Comparison of ENCODE assay signal across 1 cellular context in genomic region chr3:45592830-45593707, GRCh38.
TF ChIP-seq lines count a peak whose summit lies in the region.

No MANE protein-coding gene starts in this region.

TF ChIP-seq in H1, 55 proteins besides CTCF, POLR2A, EP300 and RAD21:
- TF ChIP-seq CEBPB (IDR thresholded peaks at IDR 0.05; ENCODE audit: low read depth, low read length) (no peak), TAF1 (IDR thresholded peaks at IDR 0.05; ENCODE audit: low read depth, low read length) (no peak), KDM4A (IDR thresholded peaks at IDR 0.05; ENCODE audit: low read depth, low read length, severe bottlenecking) (no peak), SUZ12 (IDR thresholded peaks at IDR 0.05; ENCODE audit: low read length) (no peak), SP1 (IDR thresholded peaks at IDR 0.05; ENCODE audit: low read depth, low read length) (no peak), RXRA (IDR thresholded peaks at IDR 0.05; ENCODE audit: insufficient read depth, low read depth, low read length) (no peak), MAFK (IDR thresholded peaks at IDR 0.05; ENCODE audit: low read depth, low read length) (no peak), TBP (IDR thresholded peaks at IDR 0.05; ENCODE audit: low read depth, low read length) (no peak; the same call in 1 of the 2 replicates), SIRT6 (IDR thresholded peaks at IDR 0.05; ENCODE audit: low read length) (no peak), RNF2 (IDR thresholded peaks at IDR 0.05; ENCODE audit: borderline replicate concordance, low read depth, low read length, missing control alignments, poor library complexity, severe bottlenecking) (no peak), GTF2F1 (IDR thresholded peaks at IDR 0.05; ENCODE audit: borderline replicate concordance, low read depth, low read length) (no peak), POLR2AphosphoS5 (IDR thresholded peaks at IDR 0.05; ENCODE audit: low read depth, low read length) (no peak; the same call in 1 of the 2 replicates), EGR1 (IDR thresholded peaks at IDR 0.05; ENCODE audit: borderline replicate concordance, low read depth, low read length) (no peak), SIN3A (conservative IDR thresholded peaks at IDR 0.05 in 1 of 2, IDR thresholded peaks at IDR 0.05 in 1 of 2; ENCODE audit: low read depth in 1 of 2, low read length in 2 of 2) (peak in 1 of 2 experiments; percentile 71; a peak in 2 of 4 replicates), NANOG (IDR thresholded peaks at IDR 0.05; ENCODE audit: insufficient read depth, low read depth, low read length, poor library complexity, severe bottlenecking) (no peak), JUND (IDR thresholded peaks at IDR 0.05; ENCODE audit: low read length) (no peak), SAP30 (IDR thresholded peaks at IDR 0.05; ENCODE audit: insufficient read depth, insufficient replicate concordance, low read length) (peak; percentile 45), NRF1 (IDR thresholded peaks at IDR 0.05; ENCODE audit: low read depth, low read length) (no peak), EZH2 (IDR thresholded peaks at IDR 0.05; ENCODE audit: low read depth, low read length, severe bottlenecking) (peak; percentile 17), JUN (IDR thresholded peaks at IDR 0.05; ENCODE audit: low read depth, low read length) (no peak), ASH2L (IDR thresholded peaks at IDR 0.05; ENCODE audit: low read length) (no peak), BRCA1 (IDR thresholded peaks at IDR 0.05; ENCODE audit: low read depth, low read length) (no peak; the same call in 1 of the 2 replicates), FOSL1 (IDR thresholded peaks at IDR 0.05; ENCODE audit: insufficient read depth, low read depth, low read length) (no peak), CREB1 (IDR thresholded peaks at IDR 0.05) (peak; percentile 55), YY1 (IDR thresholded peaks at IDR 0.05; ENCODE audit: low read depth, low read length) (no peak), PHF8 (conservative IDR thresholded peaks at IDR 0.05; ENCODE audit: low read depth, low read length) (no peak), TAF7 (optimal IDR thresholded peaks at IDR 0.05; ENCODE audit: borderline replicate concordance, low read depth, low read length) (no peak), CHD2 (IDR thresholded peaks at IDR 0.05; ENCODE audit: low read length) (peak; percentile 33; the same call in 1 of the 2 replicates), GABPA (IDR thresholded peaks at IDR 0.05; ENCODE audit: borderline replicate concordance, insufficient read depth, low read length) (no peak), KDM5A (IDR thresholded peaks at IDR 0.05; ENCODE audit: low read length) (no peak), CHD7 (IDR thresholded peaks at IDR 0.05; ENCODE audit: insufficient replicate concordance, low read length) (no peak), ZNF274 (IDR thresholded peaks at IDR 0.05; ENCODE audit: borderline replicate concordance, extremely low read depth, low read length) (no peak), BACH1 (IDR thresholded peaks at IDR 0.05; ENCODE audit: low read length) (no peak), CBX5 (IDR thresholded peaks at IDR 0.05; ENCODE audit: low read depth, low read length) (no peak), POU5F1 (IDR thresholded peaks at IDR 0.05; ENCODE audit: low read depth, low read length) (no peak), HDAC6 (IDR thresholded peaks at IDR 0.05; ENCODE audit: low read depth, low read length) (no peak), SP4 (IDR thresholded peaks at IDR 0.05; ENCODE audit: low read length) (0 out of 2 replicates have a peak, but pooled peaks have one; percentile 54), CHD1 (IDR thresholded peaks at IDR 0.05; ENCODE audit: low read depth, low read length) (no peak), TEAD4 (IDR thresholded peaks at IDR 0.05; ENCODE audit: low read depth, low read length) (0 out of 2 replicates have a peak, but pooled peaks have one; percentile 32), RBBP5 (IDR thresholded peaks at IDR 0.05; ENCODE audit: borderline replicate concordance, low read depth, low read length) (no peak), RFX5 (IDR thresholded peaks at IDR 0.05; ENCODE audit: borderline replicate concordance, low read depth, low read length) (no peak), BCL11A (IDR thresholded peaks at IDR 0.05; ENCODE audit: low read depth in 2 of 2, low read length in 2 of 2) (no peak), CBX8 (IDR thresholded peaks at IDR 0.05; ENCODE audit: borderline replicate concordance, low read depth, low read length) (no peak), SIX5 (IDR thresholded peaks at IDR 0.05; ENCODE audit: low read depth, low read length) (no peak), KDM1A (IDR thresholded peaks at IDR 0.05; ENCODE audit: borderline replicate concordance, low read length) (peak; percentile 68; the same call in 1 of the 2 replicates), CTBP2 (IDR thresholded peaks at IDR 0.05; ENCODE audit: borderline replicate concordance, insufficient read depth, insufficient read length, low read length) (no peak), SP2 (IDR thresholded peaks at IDR 0.05; ENCODE audit: low read length) (no peak), SRF (IDR thresholded peaks at IDR 0.05; ENCODE audit: low read depth, low read length) (no peak), HDAC2 (IDR thresholded peaks at IDR 0.05; ENCODE audit: borderline replicate concordance in 1 of 2, low read depth in 2 of 2, low read length in 2 of 2) (peak in 1 of 2 experiments; percentile 94; a peak in 2 of 4 replicates), TCF12 (IDR thresholded peaks at IDR 0.05; ENCODE audit: low read depth, low read length) (0 out of 2 replicates have a peak, but pooled peaks have one; percentile 34), ATF3 (IDR thresholded peaks at IDR 0.05; ENCODE audit: insufficient read depth, low read depth, low read length) (no peak)
- TF ChIP-seq, protein P1, sequence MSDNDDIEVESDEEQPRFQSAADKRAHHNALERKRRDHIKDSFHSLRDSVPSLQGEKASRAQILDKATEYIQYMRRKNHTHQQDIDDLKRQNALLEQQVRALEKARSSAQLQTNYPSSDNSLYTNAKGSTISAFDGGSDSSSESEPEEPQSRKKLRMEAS (IDR thresholded peaks at IDR 0.05) = peak; percentile 99
- TF ChIP-seq, protein P2, sequence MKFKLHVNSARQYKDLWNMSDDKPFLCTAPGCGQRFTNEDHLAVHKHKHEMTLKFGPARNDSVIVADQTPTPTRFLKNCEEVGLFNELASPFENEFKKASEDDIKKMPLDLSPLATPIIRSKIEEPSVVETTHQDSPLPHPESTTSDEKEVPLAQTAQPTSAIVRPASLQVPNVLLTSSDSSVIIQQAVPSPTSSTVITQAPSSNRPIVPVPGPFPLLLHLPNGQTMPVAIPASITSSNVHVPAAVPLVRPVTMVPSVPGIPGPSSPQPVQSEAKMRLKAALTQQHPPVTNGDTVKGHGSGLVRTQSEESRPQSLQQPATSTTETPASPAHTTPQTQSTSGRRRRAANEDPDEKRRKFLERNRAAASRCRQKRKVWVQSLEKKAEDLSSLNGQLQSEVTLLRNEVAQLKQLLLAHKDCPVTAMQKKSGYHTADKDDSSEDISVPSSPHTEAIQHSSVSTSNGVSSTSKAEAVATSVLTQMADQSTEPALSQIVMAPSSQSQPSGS (IDR thresholded peaks at IDR 0.05; ENCODE audit: low read length) = no peak
- TF ChIP-seq, protein P3, sequence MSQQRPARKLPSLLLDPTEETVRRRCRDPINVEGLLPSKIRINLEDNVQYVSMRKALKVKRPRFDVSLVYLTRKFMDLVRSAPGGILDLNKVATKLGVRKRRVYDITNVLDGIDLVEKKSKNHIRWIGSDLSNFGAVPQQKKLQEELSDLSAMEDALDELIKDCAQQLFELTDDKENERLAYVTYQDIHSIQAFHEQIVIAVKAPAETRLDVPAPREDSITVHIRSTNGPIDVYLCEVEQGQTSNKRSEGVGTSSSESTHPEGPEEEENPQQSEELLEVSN (IDR thresholded peaks at IDR 0.05) = peak; percentile 96
- TF ChIP-seq, protein P4, sequence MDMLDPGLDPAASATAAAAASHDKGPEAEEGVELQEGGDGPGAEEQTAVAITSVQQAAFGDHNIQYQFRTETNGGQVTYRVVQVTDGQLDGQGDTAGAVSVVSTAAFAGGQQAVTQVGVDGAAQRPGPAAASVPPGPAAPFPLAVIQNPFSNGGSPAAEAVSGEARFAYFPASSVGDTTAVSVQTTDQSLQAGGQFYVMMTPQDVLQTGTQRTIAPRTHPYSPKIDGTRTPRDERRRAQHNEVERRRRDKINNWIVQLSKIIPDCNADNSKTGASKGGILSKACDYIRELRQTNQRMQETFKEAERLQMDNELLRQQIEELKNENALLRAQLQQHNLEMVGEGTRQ (IDR thresholded peaks at IDR 0.05; ENCODE audit: low read length) = peak; percentile 5; the same call in 1 of the 2 replicates
